ENCODE assay signal across 1 cellular context in the genomic region with DNA sequence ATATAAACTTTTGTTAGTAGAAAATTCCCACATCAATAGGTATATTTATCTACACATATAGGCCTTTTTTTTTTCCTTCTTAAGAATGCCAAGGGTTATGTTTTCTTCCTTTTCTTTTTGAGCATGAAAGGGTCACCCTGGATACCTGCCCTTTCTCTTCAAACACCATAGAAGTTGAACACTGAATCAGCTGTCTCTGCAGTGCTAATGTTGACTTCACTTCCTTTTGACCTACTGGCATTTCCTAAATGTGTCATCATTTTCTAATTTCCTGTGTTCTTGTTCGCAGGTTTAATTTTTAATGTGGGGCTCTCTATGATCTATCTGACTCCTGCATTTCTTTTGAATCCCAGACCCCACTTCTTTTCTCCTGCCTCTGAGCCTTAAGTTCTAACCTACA.
TF ChIP-seq lines count a peak whose summit lies in the region.

No MANE protein-coding gene starts in this region.

TF ChIP-seq in GM23338, 12 proteins besides CTCF, POLR2A, EP300 and RAD21:
- TF ChIP-seq ZNF331 (CRISPR knock-in tag; IDR thresholded peaks at IDR 0.05; ENCODE audit: low read depth) (no peak), STAT1 (IDR thresholded peaks at IDR 0.05; ENCODE audit: unreplicated experiment) (no peak), EZH2 (IDR thresholded peaks at IDR 0.05; ENCODE audit: low read depth, unreplicated experiment) (no peak), EZH2phosphoT487 (IDR thresholded peaks at IDR 0.05; ENCODE audit: unreplicated experiment) (no peak), JUNB (IDR thresholded peaks at IDR 0.05; ENCODE audit: unreplicated experiment) (no peak), ZNF114 (CRISPR knock-in tag; IDR thresholded peaks at IDR 0.05) (no peak)
- TF ChIP-seq, protein P1, sequence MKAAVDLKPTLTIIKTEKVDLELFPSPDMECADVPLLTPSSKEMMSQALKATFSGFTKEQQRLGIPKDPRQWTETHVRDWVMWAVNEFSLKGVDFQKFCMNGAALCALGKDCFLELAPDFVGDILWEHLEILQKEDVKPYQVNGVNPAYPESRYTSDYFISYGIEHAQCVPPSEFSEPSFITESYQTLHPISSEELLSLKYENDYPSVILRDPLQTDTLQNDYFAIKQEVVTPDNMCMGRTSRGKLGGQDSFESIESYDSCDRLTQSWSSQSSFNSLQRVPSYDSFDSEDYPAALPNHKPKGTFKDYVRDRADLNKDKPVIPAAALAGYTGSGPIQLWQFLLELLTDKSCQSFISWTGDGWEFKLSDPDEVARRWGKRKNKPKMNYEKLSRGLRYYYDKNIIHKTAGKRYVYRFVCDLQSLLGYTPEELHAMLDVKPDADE (IDR thresholded peaks at IDR 0.05) = no peak
- TF ChIP-seq, protein P2, sequence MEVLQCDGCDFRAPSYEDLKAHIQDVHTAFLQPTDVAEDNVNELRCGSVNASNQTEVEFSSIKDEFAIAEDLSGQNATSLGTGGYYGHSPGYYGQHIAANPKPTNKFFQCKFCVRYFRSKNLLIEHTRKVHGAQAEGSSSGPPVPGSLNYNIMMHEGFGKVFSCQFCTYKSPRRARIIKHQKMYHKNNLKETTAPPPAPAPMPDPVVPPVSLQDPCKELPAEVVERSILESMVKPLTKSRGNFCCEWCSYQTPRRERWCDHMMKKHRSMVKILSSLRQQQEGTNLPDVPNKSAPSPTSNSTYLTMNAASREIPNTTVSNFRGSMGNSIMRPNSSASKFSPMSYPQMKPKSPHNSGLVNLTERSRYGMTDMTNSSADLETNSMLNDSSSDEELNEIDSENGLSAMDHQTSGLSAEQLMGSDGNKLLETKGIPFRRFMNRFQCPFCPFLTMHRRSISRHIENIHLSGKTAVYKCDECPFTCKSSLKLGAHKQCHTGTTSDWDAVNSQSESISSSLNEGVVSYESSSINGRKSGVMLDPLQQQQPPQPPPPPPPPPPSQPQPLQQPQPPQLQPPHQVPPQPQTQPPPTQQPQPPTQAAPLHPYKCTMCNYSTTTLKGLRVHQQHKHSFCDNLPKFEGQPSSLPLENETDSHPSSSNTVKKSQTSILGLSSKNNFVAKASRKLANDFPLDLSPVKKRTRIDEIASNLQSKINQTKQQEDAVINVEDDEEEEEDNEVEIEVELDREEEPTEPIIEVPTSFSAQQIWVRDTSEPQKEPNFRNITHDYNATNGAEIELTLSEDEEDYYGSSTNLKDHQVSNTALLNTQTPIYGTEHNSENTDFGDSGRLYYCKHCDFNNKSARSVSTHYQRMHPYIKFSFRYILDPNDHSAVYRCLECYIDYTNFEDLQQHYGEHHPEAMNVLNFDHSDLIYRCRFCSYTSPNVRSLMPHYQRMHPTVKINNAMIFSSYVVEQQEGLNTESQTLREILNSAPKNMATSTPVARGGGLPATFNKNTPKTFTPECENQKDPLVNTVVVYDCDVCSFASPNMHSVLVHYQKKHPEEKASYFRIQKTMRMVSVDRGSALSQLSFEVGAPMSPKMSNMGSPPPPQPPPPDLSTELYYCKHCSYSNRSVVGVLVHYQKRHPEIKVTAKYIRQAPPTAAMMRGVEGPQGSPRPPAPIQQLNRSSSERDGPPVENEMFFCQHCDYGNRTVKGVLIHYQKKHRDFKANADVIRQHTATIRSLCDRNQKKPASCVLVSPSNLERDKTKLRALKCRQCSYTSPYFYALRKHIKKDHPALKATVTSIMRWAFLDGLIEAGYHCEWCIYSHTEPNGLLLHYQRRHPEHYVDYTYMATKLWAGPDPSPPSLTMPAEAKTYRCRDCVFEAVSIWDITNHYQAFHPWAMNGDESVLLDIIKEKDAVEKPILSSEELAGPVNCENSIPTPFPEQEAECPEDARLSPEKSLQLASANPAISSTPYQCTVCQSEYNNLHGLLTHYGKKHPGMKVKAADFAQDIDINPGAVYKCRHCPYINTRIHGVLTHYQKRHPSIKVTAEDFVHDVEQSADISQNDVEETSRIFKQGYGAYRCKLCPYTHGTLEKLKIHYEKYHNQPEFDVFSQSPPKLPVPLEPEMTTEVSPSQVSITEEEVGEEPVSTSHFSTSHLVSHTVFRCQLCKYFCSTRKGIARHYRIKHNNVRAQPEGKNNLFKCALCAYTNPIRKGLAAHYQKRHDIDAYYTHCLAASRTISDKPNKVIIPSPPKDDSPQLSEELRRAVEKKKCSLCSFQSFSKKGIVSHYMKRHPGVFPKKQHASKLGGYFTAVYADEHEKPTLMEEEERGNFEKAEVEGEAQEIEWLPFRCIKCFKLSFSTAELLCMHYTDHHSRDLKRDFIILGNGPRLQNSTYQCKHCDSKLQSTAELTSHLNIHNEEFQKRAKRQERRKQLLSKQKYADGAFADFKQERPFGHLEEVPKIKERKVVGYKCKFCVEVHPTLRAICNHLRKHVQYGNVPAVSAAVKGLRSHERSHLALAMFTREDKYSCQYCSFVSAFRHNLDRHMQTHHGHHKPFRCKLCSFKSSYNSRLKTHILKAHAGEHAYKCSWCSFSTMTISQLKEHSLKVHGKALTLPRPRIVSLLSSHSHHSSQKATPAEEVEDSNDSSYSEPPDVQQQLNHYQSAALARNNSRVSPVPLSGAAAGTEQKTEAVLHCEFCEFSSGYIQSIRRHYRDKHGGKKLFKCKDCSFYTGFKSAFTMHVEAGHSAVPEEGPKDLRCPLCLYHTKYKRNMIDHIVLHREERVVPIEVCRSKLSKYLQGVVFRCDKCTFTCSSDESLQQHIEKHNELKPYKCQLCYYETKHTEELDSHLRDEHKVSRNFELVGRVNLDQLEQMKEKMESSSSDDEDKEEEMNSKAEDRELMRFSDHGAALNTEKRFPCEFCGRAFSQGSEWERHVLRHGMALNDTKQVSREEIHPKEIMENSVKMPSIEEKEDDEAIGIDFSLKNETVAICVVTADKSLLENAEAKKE (CRISPR knock-in tag; IDR thresholded peaks at IDR 0.05) = no peak
- TF ChIP-seq, protein P3, sequence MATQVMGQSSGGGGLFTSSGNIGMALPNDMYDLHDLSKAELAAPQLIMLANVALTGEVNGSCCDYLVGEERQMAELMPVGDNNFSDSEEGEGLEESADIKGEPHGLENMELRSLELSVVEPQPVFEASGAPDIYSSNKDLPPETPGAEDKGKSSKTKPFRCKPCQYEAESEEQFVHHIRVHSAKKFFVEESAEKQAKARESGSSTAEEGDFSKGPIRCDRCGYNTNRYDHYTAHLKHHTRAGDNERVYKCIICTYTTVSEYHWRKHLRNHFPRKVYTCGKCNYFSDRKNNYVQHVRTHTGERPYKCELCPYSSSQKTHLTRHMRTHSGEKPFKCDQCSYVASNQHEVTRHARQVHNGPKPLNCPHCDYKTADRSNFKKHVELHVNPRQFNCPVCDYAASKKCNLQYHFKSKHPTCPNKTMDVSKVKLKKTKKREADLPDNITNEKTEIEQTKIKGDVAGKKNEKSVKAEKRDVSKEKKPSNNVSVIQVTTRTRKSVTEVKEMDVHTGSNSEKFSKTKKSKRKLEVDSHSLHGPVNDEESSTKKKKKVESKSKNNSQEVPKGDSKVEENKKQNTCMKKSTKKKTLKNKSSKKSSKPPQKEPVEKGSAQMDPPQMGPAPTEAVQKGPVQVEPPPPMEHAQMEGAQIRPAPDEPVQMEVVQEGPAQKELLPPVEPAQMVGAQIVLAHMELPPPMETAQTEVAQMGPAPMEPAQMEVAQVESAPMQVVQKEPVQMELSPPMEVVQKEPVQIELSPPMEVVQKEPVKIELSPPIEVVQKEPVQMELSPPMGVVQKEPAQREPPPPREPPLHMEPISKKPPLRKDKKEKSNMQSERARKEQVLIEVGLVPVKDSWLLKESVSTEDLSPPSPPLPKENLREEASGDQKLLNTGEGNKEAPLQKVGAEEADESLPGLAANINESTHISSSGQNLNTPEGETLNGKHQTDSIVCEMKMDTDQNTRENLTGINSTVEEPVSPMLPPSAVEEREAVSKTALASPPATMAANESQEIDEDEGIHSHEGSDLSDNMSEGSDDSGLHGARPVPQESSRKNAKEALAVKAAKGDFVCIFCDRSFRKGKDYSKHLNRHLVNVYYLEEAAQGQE (IDR thresholded peaks at IDR 0.05; ENCODE audit: unreplicated experiment) = no peak
